24 cellular contexts compared by ENCODE assay signal in the genomic region with DNA sequence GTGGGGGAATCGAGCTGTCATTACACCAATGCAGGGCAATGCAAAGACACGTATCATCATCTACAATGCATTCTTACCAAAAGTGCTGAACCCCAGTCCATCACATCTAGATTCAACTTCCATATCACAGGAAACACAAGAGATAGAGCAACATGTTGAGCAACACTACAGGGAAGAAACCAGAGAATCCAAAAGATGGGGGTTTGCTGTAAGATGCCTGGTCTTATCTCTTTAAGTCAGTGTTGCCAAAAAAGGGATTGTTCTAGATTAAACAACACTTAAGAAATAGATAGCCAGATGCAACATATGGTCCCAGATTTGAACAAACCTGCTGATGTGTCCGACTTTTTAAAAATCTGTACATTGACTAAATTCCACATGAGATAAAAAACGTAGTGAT.
"Had no signal": no experiment of that assay in that cellular context is flagged by ENCODE, and none has a peak within 500 bp of the region (broad histone marks: within the 10 kb centered on the region; RNA-seq: fewer than 3 reads in every experiment).

No MANE protein-coding gene starts in this region.

- ATAC-seq: effector memory CD8-positive, alpha-beta T cell; gastrocnemius medialis; heart right ventricle; left cardiac atrium; left lung; left ventricle myocardium superior; lower lobe of right lung; mucosa of descending colon had no signal

- H3K9me3 ChIP-seq: colonic mucosa, gastrocnemius medialis, left lung, lower lobe of right lung, mucosa of descending colon had no signal

- H3K27ac ChIP-seq: colonic mucosa, esophagus muscularis mucosa, gastrocnemius medialis, heart right ventricle, left lung, lower lobe of right lung had no signal

- H3K36me3 ChIP-seq: colonic mucosa, gastrocnemius medialis, left lung had no signal

- H3K27me3 ChIP-seq: colonic mucosa, esophagus muscularis mucosa, gastrocnemius medialis, heart right ventricle, left lung had no signal

- FAIRE-seq: endometrium, endothelial cell of umbilical vein, islet of Langerhans, keratinocyte had no signal

- DNase-seq: colonic mucosa; cortex of kidney; effector CD8-positive, alpha-beta T cell; effector memory CD8-positive, alpha-beta T cell; endodermal cell; foreskin fibroblast; foreskin melanocyte; gastrocnemius medialis; glutamatergic neuron; head of caudate nucleus; heart right ventricle; hippocampal formation; left cardiac atrium; left lung; left ventricle myocardium superior; lower lobe of right lung; mesenchymal stem cell; mucosa of descending colon; naive B cell had no signal

- H3K4me1 ChIP-seq: colonic mucosa had no signal

- H3K4me3 ChIP-seq: colonic mucosa, esophagus muscularis mucosa, gastrocnemius medialis, heart right ventricle, left lung, lower lobe of right lung, mucosa of descending colon had no signal
